ENCODE assay signal across 1 cellular context in genomic region chr12:12376636-12377448, GRCh38.
TF ChIP-seq lines count a peak whose summit lies in the region.

No MANE protein-coding gene starts in this region.

TF ChIP-seq in GM12878, 131 proteins besides CTCF, POLR2A, EP300 and RAD21 (continues in another document):
- TF ChIP-seq PRDM15 (CRISPR knock-in tag; IDR thresholded peaks at IDR 0.05) = no peak
- no peak for TF ChIP-seq CREM (IDR thresholded peaks at IDR 0.05; ENCODE audit: low read depth)
- TF ChIP-seq POU2F2 (IDR thresholded peaks at IDR 0.05; ENCODE audit: borderline replicate concordance, low read depth, low read length) = no peak
- TF ChIP-seq YBX1 (IDR thresholded peaks at IDR 0.05) = no peak
- peak; percentile 63 for TF ChIP-seq FOXM1 (IDR thresholded peaks at IDR 0.05; ENCODE audit: low read depth, low read length)
- peak; percentile 19 for TF ChIP-seq E2F8 (IDR thresholded peaks at IDR 0.05; ENCODE audit: low read depth, partially characterized antibody)
- no peak for TF ChIP-seq BACH1 (IDR thresholded peaks at IDR 0.05; ENCODE audit: borderline replicate concordance)
- TF ChIP-seq REST (IDR thresholded peaks at IDR 0.05; ENCODE audit: low read depth, low read length) = no peak
- 0 out of 4 replicates have a peak, but pooled peaks of 1 of the 2 experiments have one; percentile 8 for TF ChIP-seq BHLHE40 (IDR thresholded peaks at IDR 0.05; ENCODE audit: borderline replicate concordance in 1 of 2, low read depth in 2 of 2, low read length in 1 of 2)
- no peak for TF ChIP-seq SMAD5 (IDR thresholded peaks at IDR 0.05; ENCODE audit: low read depth)
- peak; percentile 37; the same call in 1 of the 2 replicates for TF ChIP-seq ZNF687 (IDR thresholded peaks at IDR 0.05)
- TF ChIP-seq KDM1A (IDR thresholded peaks at IDR 0.05; ENCODE audit: borderline replicate concordance) = no peak
- TF ChIP-seq ZZZ3 (IDR thresholded peaks at IDR 0.05; ENCODE audit: control insufficient read depth, insufficient read length, low read depth) = no peak
- no peak for TF ChIP-seq KLF5 (IDR thresholded peaks at IDR 0.05; ENCODE audit: partially characterized antibody)
- TF ChIP-seq MXI1 (IDR thresholded peaks at IDR 0.05; ENCODE audit: low read depth, low read length) = no peak
- TF ChIP-seq WRNIP1 (IDR thresholded peaks at IDR 0.05; ENCODE audit: borderline replicate concordance, low read depth, low read length) = no peak
- peak; percentile 73 for TF ChIP-seq SKIL (IDR thresholded peaks at IDR 0.05; ENCODE audit: low read depth, poor library complexity, severe bottlenecking)
- TF ChIP-seq LARP7 (IDR thresholded peaks at IDR 0.05) = no peak
- no peak for TF ChIP-seq EED (IDR thresholded peaks at IDR 0.05; ENCODE audit: low read depth)
- no peak for TF ChIP-seq CUX1 (IDR thresholded peaks at IDR 0.05; ENCODE audit: insufficient replicate concordance, low read depth, low read length)
- no peak for TF ChIP-seq TCF3 (IDR thresholded peaks at IDR 0.05; ENCODE audit: borderline replicate concordance, insufficient read depth, low read depth, low read length)
- TF ChIP-seq CBFB (IDR thresholded peaks at IDR 0.05; ENCODE audit: low read depth) = no peak
- TF ChIP-seq POLR2AphosphoS5 (IDR thresholded peaks at IDR 0.05; ENCODE audit: low read length) = no peak
- TF ChIP-seq ESRRA (IDR thresholded peaks at IDR 0.05; ENCODE audit: low read length) = no peak
- 0 out of 2 replicates have a peak, but pooled peaks have one; percentile 52 for TF ChIP-seq SMARCA5 (IDR thresholded peaks at IDR 0.05)
- TF ChIP-seq HSF1 (IDR thresholded peaks at IDR 0.05; ENCODE audit: low read depth, low read length) = no peak
- TF ChIP-seq GATAD2B (conservative IDR thresholded peaks at IDR 0.05; ENCODE audit: low read depth) = no peak
- TF ChIP-seq SREBF2 (IDR thresholded peaks at IDR 0.05; ENCODE audit: low read length) = no peak
- peak; percentile 98 for TF ChIP-seq SMC3 (IDR thresholded peaks at IDR 0.05; ENCODE audit: borderline replicate concordance, low read length)
